ENCODE assay signal across 20 cellular contexts in the genomic region with DNA sequence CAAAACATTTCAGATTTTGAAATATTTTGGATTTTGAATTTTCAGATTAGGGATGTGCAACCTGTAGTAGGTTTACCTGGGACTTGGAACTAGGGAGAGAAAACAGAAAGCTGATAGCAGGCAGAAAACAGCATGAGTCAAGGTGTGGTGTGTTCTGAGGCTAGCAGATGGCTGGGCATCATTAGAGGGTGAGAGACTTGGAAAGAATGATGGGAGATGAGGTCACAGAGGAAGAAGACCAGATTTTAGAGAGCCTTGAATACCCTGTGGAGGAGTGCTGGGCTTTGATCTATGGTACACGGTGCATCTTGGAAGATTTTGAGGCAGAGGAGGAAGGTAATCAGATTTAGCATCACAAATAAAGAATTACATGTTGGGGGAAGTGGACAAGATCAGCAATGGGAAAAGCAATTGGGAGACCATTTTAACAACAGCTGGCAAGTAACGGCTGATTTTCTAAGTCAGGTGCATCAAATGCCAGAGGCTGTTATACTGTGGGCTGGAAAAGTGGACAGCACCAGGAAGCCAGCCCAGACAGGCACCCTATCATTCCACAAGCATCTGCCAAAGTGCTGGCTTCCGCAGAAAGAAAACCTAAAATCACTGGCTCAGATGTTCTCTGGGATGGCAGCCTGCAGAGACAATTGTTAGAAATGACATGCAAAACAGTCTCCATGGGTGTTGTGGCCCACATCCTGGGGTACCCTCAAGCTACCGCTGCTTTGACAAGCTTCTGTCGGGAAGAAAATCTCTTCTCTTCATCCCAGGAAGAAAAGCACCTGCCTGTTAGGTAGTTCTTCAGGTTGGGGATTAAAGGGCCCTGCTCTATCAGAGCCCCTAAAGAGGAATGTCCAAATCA. TPM values are rescaled to one million over a fixed set of nuclear protein-coding genes. Genes with fewer than 3 reads are reported as not detected.
DNase-seq lines count a peak whose midpoint lies in the region; ATAC-seq, FAIRE-seq and TF ChIP-seq lines count a peak whose summit lies in the region.
"Had no signal": no experiment of that assay in that cellular context is flagged by ENCODE, and none has a peak within 500 bp of the region (broad histone marks: within the 10 kb centered on the region; RNA-seq: fewer than 3 reads in every experiment).

No MANE protein-coding gene starts in this region.

- 15% methylated on average over 5 of the region's 5 CpGs for WGBS in mammary epithelial cell (ENCODE audit: low coverage, missing lambda C conversion rate)
- 66 to 76% (median 68%) methylated on average over 5 of the region's 5 CpGs for WGBS in small intestine, 3 donors

- H3K4me1 ChIP-seq in mammary epithelial cell (ENCODE audit: insufficient read depth, low read length) (peaks cover 16% of the 10 kb centered on the region), breast epithelium (no peaks in the 10 kb centered on the region), small intestine (ENCODE audit: control insufficient read depth in 2 of 2, insufficient read depth in 1 of 2, low read depth in 1 of 2, low read length in 1 of 2) (no peaks in the 10 kb centered on the region)
- H3K4me1 ChIP-seq: A549 had no signal

- no peak overlapping the region for H3K4me2 ChIP-seq in mammary epithelial cell (ENCODE audit: insufficient read depth, low read depth, low read length)
- H3K4me2 ChIP-seq: A549 had no signal

- no TSS peak for BruUV-seq in mammary epithelial cell (replicated peaks; lab: Mats Ljungman, UMichigan)

- no peak overlapping the region for H3K27ac Mint-ChIP-seq in WTC11
- no peak overlapping the region for H3K27ac Mint-ChIP-seq in stimulated activated memory B cell treated with anti-CD40 and anti-IgM and Interleukin-4, amounts not matched to agents 10 μg/mL and 1 μg/mL and 100 μg/mL, for 72 hours
- no peak overlapping the region for H3K27ac Mint-ChIP-seq in T-helper 2 cell treated with Interferon-gamma antibody and Interleukin-4, amounts not matched to agents 5 μg/mL and 100 μg/mL, for 36 hours

- H3K79me2 ChIP-seq in mammary epithelial cell (ENCODE audit: insufficient read depth, low read length): no peaks in the 10 kb centered on the region

- DNase-seq in mammary epithelial cell (peak; percentile 51), breast epithelium (ENCODE audit: low spot score in 2 of 2) (no peak), WTC11 (ENCODE audit: low spot score) (no peak), small intestine (no peak)
- DNase-seq in T-helper 2 cell treated with Interferon-gamma antibody and Interleukin-4, amounts not matched to agents 5 μg/mL and 100 μg/mL, for 36 hours (ENCODE audit: low spot score): no peak
- DNase-seq: H7; IMR-90; Karpas-422; NCI-H1105; NCI-H187 treated with DMSO at 0.1 percent for 48 hours; NCI-H510A; NK-92 treated with Interleukin-12 subunit alpha and Interleukin-12 subunit beta, amount 100 ng/mL, for 24 hours; SHP77 had no signal

- intact Hi-C loops in mammary epithelial cell (cut with micrococcal nuclease): no loop called here
- intact Hi-C loops in breast epithelium (cut with DNase I; ENCODE audit: low total_unique reads): loop anchor here (5.0 kb wide), 1 partner anchor 1120 kb away; no protein-coding TSS in a partner anchor

- no peak overlapping the region for H3K4me3 Mint-ChIP-seq in WTC11
- H3K4me3 Mint-ChIP-seq in stimulated activated memory B cell treated with anti-CD40 and anti-IgM and Interleukin-4, amounts not matched to agents 10 μg/mL and 1 μg/mL and 100 μg/mL, for 72 hours: no peak overlapping the region
- H3K4me3 Mint-ChIP-seq in T-helper 2 cell treated with Interferon-gamma antibody and Interleukin-4, amounts not matched to agents 5 μg/mL and 100 μg/mL, for 36 hours: no peak overlapping the region

- no peak for TF ChIP-seq CTCF in mammary epithelial cell (conservative IDR thresholded peaks at IDR 0.05 in 1 of 2, IDR thresholded peaks at IDR 0.05 in 1 of 2; ENCODE audit: extremely low read depth in 1 of 2, insufficient read depth in 1 of 2, low read depth in 1 of 2, low read length in 2 of 2)
- no peak for TF ChIP-seq CTCF in breast epithelium (IDR thresholded peaks at IDR 0.05)
- TF ChIP-seq CTCF in WTC11 (IDR thresholded peaks at IDR 0.05): no peak

- in situ Hi-C loops in mammary epithelial cell (cut with MboI; ENCODE audit: low sequenced_read_pairs in 2 of 2): no loop called here

- POLR2A ChIA-PET in WTC11 (lab: Charles Lee): no interaction called here

- H3K9me3 ChIP-seq in mammary epithelial cell (replicated peaks; ENCODE audit: insufficient read depth, low read length) (no peaks in the 10 kb centered on the region), breast epithelium (no peaks in the 10 kb centered on the region), small intestine (ENCODE audit: control insufficient read depth, low read depth) (no peaks in the 10 kb centered on the region)
- H3K9me3 ChIP-seq: A549 had no signal

- peak; percentile 72 for FAIRE-seq in islet of Langerhans (lab: Jason Lieb, UNC)
- no peak for FAIRE-seq in small intestine (lab: Jason Lieb, UNC)
- FAIRE-seq: A549 had no signal

- H3K36me3 ChIP-seq in mammary epithelial cell (ENCODE audit: insufficient read depth, low read length) (no peaks in the 10 kb centered on the region), breast epithelium (no peaks in the 10 kb centered on the region), small intestine (ENCODE audit: control insufficient read depth in 2 of 2, insufficient read depth in 2 of 2, low read length in 2 of 2) (no peaks in the 10 kb centered on the region)

- peaks cover 29% of the 10 kb centered on the region for H3K27me3 Mint-ChIP-seq in WTC11 (ENCODE audit: low read depth)
- peaks cover 14% of the 10 kb centered on the region for H3K27me3 Mint-ChIP-seq in stimulated activated memory B cell treated with anti-CD40 and anti-IgM and Interleukin-4, amounts not matched to agents 10 μg/mL and 1 μg/mL and 100 μg/mL, for 72 hours
- peaks cover 17% of the 10 kb centered on the region for H3K27me3 Mint-ChIP-seq in T-helper 2 cell treated with Interferon-gamma antibody and Interleukin-4, amounts not matched to agents 5 μg/mL and 100 μg/mL, for 36 hours (ENCODE audit: low read depth)

- H4K20me1 ChIP-seq in mammary epithelial cell (ENCODE audit: insufficient read depth, low read length): no peaks in the 10 kb centered on the region

- no peaks in the 10 kb centered on the region for H3K36me3 Mint-ChIP-seq in WTC11
- H3K36me3 Mint-ChIP-seq in stimulated activated memory B cell treated with anti-CD40 and anti-IgM and Interleukin-4, amounts not matched to agents 10 μg/mL and 1 μg/mL and 100 μg/mL, for 72 hours: no peaks in the 10 kb centered on the region
- no peaks in the 10 kb centered on the region for H3K36me3 Mint-ChIP-seq in T-helper 2 cell treated with Interferon-gamma antibody and Interleukin-4, amounts not matched to agents 5 μg/mL and 100 μg/mL, for 36 hours (ENCODE audit: low read depth)

- H3K27me3 ChIP-seq in mammary epithelial cell (ENCODE audit: insufficient read depth, low read length) (no peaks in the 10 kb centered on the region), breast epithelium (no peaks in the 10 kb centered on the region), small intestine (ENCODE audit: control insufficient read depth in 2 of 2, insufficient read depth in 2 of 2, low read length in 2 of 2) (peaks cover 0 to 3% of the 10 kb centered on the region in 2 donors)

- no peak for TF ChIP-seq POLR2A in breast epithelium (IDR thresholded peaks at IDR 0.05)

- H2AFZ ChIP-seq in mammary epithelial cell (ENCODE audit: low read depth, low read length): no peak overlapping the region

- CTCF ChIA-PET in mammary epithelial cell (lab: Charles Lee; ENCODE audit: low non-redundant PET) (no interaction called here), WTC11 (lab: Charles Lee) (interaction anchor here (0.8 to 2.0 kb wide), 4 partner anchors 9 to 23 kb away, joined by 3 to 12 read pairs (median 4); no protein-coding TSS in a partner anchor)

- dilution Hi-C loops in mammary epithelial cell (cut with HindIII; ENCODE audit: low sequenced_read_pairs): loop anchor here (5.0 kb wide), 2 partner anchors 35 to 60 kb away; no protein-coding TSS in a partner anchor

- no peak overlapping the region for H3K9ac ChIP-seq in mammary epithelial cell (ENCODE audit: insufficient read depth, low read length)

- H3K27ac ChIP-seq in mammary epithelial cell (ENCODE audit: insufficient read depth, low read depth, low read length) (no peak overlapping the region), breast epithelium (no peak overlapping the region), small intestine (ENCODE audit: low read depth in 1 of 2, low read length in 1 of 2) (no peak overlapping the region)
- H3K27ac ChIP-seq: A549 had no signal

- no peaks in the 10 kb centered on the region for H3K9me3 Mint-ChIP-seq in WTC11
- no peaks in the 10 kb centered on the region for H3K9me3 Mint-ChIP-seq in stimulated activated memory B cell treated with anti-CD40 and anti-IgM and Interleukin-4, amounts not matched to agents 10 μg/mL and 1 μg/mL and 100 μg/mL, for 72 hours
- no peaks in the 10 kb centered on the region for H3K9me3 Mint-ChIP-seq in T-helper 2 cell treated with Interferon-gamma antibody and Interleukin-4, amounts not matched to agents 5 μg/mL and 100 μg/mL, for 36 hours

- H3K4me1 Mint-ChIP-seq in WTC11: peaks cover 36% of the 10 kb centered on the region
- no peaks in the 10 kb centered on the region for H3K4me1 Mint-ChIP-seq in stimulated activated memory B cell treated with anti-CD40 and anti-IgM and Interleukin-4, amounts not matched to agents 10 μg/mL and 1 μg/mL and 100 μg/mL, for 72 hours
- no peaks in the 10 kb centered on the region for H3K4me1 Mint-ChIP-seq in T-helper 2 cell treated with Interferon-gamma antibody and Interleukin-4, amounts not matched to agents 5 μg/mL and 100 μg/mL, for 36 hours (ENCODE audit: low read depth)

- no peak overlapping the region for H3K4me3 ChIP-seq in mammary epithelial cell (replicated peaks in 1 of 3; ENCODE audit: insufficient read depth in 1 of 3, low read depth in 2 of 3, low read length in 3 of 3)
- H3K4me3 ChIP-seq in breast epithelium: no peak overlapping the region
- no peak overlapping the region for H3K4me3 ChIP-seq in small intestine (ENCODE audit: low read depth in 1 of 2, low read length in 2 of 2)
- H3K4me3 ChIP-seq: A549 had no signal

- ATAC-seq in WTC11: peak; percentile 8
- ATAC-seq in stimulated activated memory B cell treated with anti-CD40 and anti-IgM and Interleukin-4, amounts not matched to agents 10 μg/mL and 1 μg/mL and 100 μg/mL, for 72 hours: peak; percentile 7
- ATAC-seq in GM21528 (IDR thresholded peaks at IDR 0.05; ENCODE audit: low FRiP score, unreplicated experiment): no peak
- ATAC-seq: A549 had no signal

TF ChIP-seq in WTC11, 78 proteins besides CTCF, POLR2A, EP300 and RAD21 (continues in another document):
- TF ChIP-seq ZNF423 (CRISPR knock-in tag; IDR thresholded peaks at IDR 0.05) (peak; percentile 66; the same call in 1 of the 2 replicates), ETV6 (CRISPR knock-in tag; IDR thresholded peaks at IDR 0.05) (no peak), GABPB1 (CRISPR knock-in tag; IDR thresholded peaks at IDR 0.05) (no peak)

RNA-seq across cellular contexts. Expression of a gene that starts 30.9 kb away (rescaled TPM):
- total RNA-seq in mammary epithelial cell (not detected), breast epithelium (1 to 10 TPM in 1 of 3 donors, under 1 TPM in 1, not detected in 1; 0.16 to 1.8 TPM), WTC11 (2021) (0.28 to 0.96 TPM (median 0.50 TPM) in 3 replicates)
- polyA plus RNA-seq in mammary epithelial cell (not detected), small intestine (under 1 TPM in 1 of 3 donors, not detected in 2; 0.37 TPM)
- polyA minus RNA-seq in mammary epithelial cell: not detected
- total RNA-seq: Daoy, HT-29, OCI-LY7 had no signal
